In genomic region chr22:30547188-30547587, GRCh38 we compare ENCODE assay signal across 35 cellular contexts. TPM values are rescaled to one million over a fixed set of nuclear protein-coding genes. Genes with fewer than 3 reads are reported as not detected.
"Had no signal": no experiment of that assay in that cellular context is flagged by ENCODE, and none has a peak within 500 bp of the region (broad histone marks: within the 10 kb centered on the region; RNA-seq: fewer than 3 reads in every experiment).

No MANE protein-coding gene starts in this region.

- H3K36me3 ChIP-seq: brain microvascular endothelial cell, gastroesophageal sphincter, ovary, prostate gland, sigmoid colon, thoracic aorta had no signal

- H3K4me3 ChIP-seq: gastroesophageal sphincter, ovary, prostate gland, sigmoid colon, thoracic aorta had no signal

- H3K27ac ChIP-seq: brain microvascular endothelial cell, gastroesophageal sphincter, ovary, prostate gland, sigmoid colon, thoracic aorta had no signal

- H3K4me3 Mint-ChIP-seq: activated CD4-positive, alpha-beta memory T cell treated with anti-CD3 and anti-CD28 coated beads, Interleukin-2, amount 10 ng/mL, durations not matched to agents 7 days and 5 days; activated CD4-positive, alpha-beta T cell treated with anti-CD3 and anti-CD28 coated beads, Interleukin-2, amount 10 ng/mL, durations not matched to agents 7 days and 5 days; activated T-cell treated with anti-CD3 and anti-CD28 coated beads, Interleukin-2, amount 50 U/mL, for 24 hours; effector memory CD8-positive, alpha-beta T cell; stimulated activated effector memory CD8-positive, alpha-beta T cell treated with anti-CD3 and anti-CD28 coated beads, Interleukin-12 subunit alpha, Interleukin-12 subunit beta, amount 100 ng/mL, for 72 hours; stimulated activated naive CD8-positive, alpha-beta T cell treated with anti-CD3 and anti-CD28 coated beads, Interleukin-15, Interleukin-2, amounts not matched to agents 100 ng/mL and 50 ng/mL, for 24 hours had no signal

- H3K27ac Mint-ChIP-seq: activated CD4-positive, alpha-beta memory T cell treated with anti-CD3 and anti-CD28 coated beads, Interleukin-2, amount 10 ng/mL, durations not matched to agents 7 days and 5 days; activated CD4-positive, alpha-beta T cell treated with anti-CD3 and anti-CD28 coated beads, Interleukin-2, amount 10 ng/mL, durations not matched to agents 7 days and 5 days; activated T-cell treated with anti-CD3 and anti-CD28 coated beads, Interleukin-2, amount 50 U/mL, for 24 hours; effector memory CD8-positive, alpha-beta T cell; nephron; stimulated activated effector memory CD8-positive, alpha-beta T cell treated with anti-CD3 and anti-CD28 coated beads, Interleukin-12 subunit alpha, Interleukin-12 subunit beta, amount 100 ng/mL, for 72 hours; stimulated activated naive CD8-positive, alpha-beta T cell treated with anti-CD3 and anti-CD28 coated beads, Interleukin-15, Interleukin-2, amounts not matched to agents 100 ng/mL and 50 ng/mL, for 24 hours had no signal

- ATAC-seq: effector memory CD8-positive, alpha-beta T cell; gastroesophageal sphincter; left colon; stimulated activated effector memory CD8-positive, alpha-beta T cell treated with anti-CD3 and anti-CD28 coated beads, Interleukin-12 subunit alpha, Interleukin-12 subunit beta, amount 100 ng/mL, for 72 hours had no signal

- H3K27me3 ChIP-seq: ovary had no signal

- H3K4me1 ChIP-seq: prostate gland had no signal

- H3K36me3 Mint-ChIP-seq: stimulated activated effector memory CD8-positive, alpha-beta T cell treated with anti-CD3 and anti-CD28 coated beads, Interleukin-12 subunit alpha, Interleukin-12 subunit beta, amount 100 ng/mL, for 72 hours had no signal

- H3K9me3 Mint-ChIP-seq: activated CD4-positive, alpha-beta memory T cell treated with anti-CD3 and anti-CD28 coated beads, Interleukin-2, amount 10 ng/mL, durations not matched to agents 7 days and 5 days; activated CD4-positive, alpha-beta T cell treated with anti-CD3 and anti-CD28 coated beads, Interleukin-2, amount 10 ng/mL, durations not matched to agents 7 days and 5 days; activated T-cell treated with anti-CD3 and anti-CD28 coated beads, Interleukin-2, amount 50 U/mL, for 24 hours; effector memory CD8-positive, alpha-beta T cell; nephron; stimulated activated effector memory CD8-positive, alpha-beta T cell treated with anti-CD3 and anti-CD28 coated beads, Interleukin-12 subunit alpha, Interleukin-12 subunit beta, amount 100 ng/mL, for 72 hours; stimulated activated naive CD8-positive, alpha-beta T cell treated with anti-CD3 and anti-CD28 coated beads, Interleukin-15, Interleukin-2, amounts not matched to agents 100 ng/mL and 50 ng/mL, for 24 hours had no signal

- FAIRE-seq: astrocyte, keratinocyte, small intestine, urothelium cell line had no signal

- DNase-seq: activated CD4-positive, alpha-beta memory T cell treated with anti-CD3 and anti-CD28 coated beads, Interleukin-2, amount 10 ng/mL, durations not matched to agents 7 days and 5 days; activated CD4-positive, alpha-beta T cell treated with anti-CD3 and anti-CD28 coated beads, Interleukin-2, amount 10 ng/mL, durations not matched to agents 7 days and 5 days; activated CD4-positive, CD25-positive, alpha-beta regulatory T cell treated with anti-CD3 and anti-CD28 coated beads, Interleukin-2, amount 50 U/mL, for 72 hours; activated CD8-positive, alpha-beta memory T cell treated with anti-CD3 and anti-CD28 coated beads, Interleukin-2, amount 50 U/mL, for 48 hours; activated gamma-delta T cell treated with Interleukin-2 at 50 U/mL for 16 hours; activated naive CD4-positive, alpha-beta T cell treated with anti-CD3 and anti-CD28 coated beads, Interleukin-2, amount 50 U/mL, for 16 hours; activated T-cell treated with anti-CD3 and anti-CD28 coated beads, Interleukin-2, amount 50 U/mL, for 24 hours; amniotic stem cell; brain microvascular endothelial cell; caudate nucleus; cortex of kidney; effector memory CD8-positive, alpha-beta T cell; erythroblast; head of caudate nucleus; hippocampal formation; left colon; mammary epithelial cell; ovary; retina; sigmoid colon; small intestine; stimulated activated CD4-positive, alpha-beta T cell treated with anti-CD3 and anti-CD28 coated beads, Interleukin-4, amount 100 ng/mL, for 24 hours; T-helper 2 cell had no signal

- H3K9me3 ChIP-seq: gastroesophageal sphincter, ovary, prostate gland, sigmoid colon, thoracic aorta had no signal

- H3K4me1 Mint-ChIP-seq: nephron; stimulated activated effector memory CD8-positive, alpha-beta T cell treated with anti-CD3 and anti-CD28 coated beads, Interleukin-12 subunit alpha, Interleukin-12 subunit beta, amount 100 ng/mL, for 72 hours had no signal

RNA-seq across cellular contexts. Expression of gene SEC14L6, which starts 0.6 kb away (rescaled TPM):
- total RNA-seq: activated CD4-positive, alpha-beta memory T cell treated with anti-CD3 and anti-CD28 coated beads, Interleukin-2, amount 10 ng/mL, durations not matched to agents 7 days and 5 days; activated CD4-positive, alpha-beta T cell treated with anti-CD3 and anti-CD28 coated beads, Interleukin-2, amount 10 ng/mL, durations not matched to agents 7 days and 5 days; fibroblast of villous mesenchyme had no signal
- polyA plus RNA-seq: keratinocyte had no signal

RNA-seq across cellular contexts. Expression of gene GAL3ST1, which starts 27.3 kb away (rescaled TPM):
- total RNA-seq: activated CD4-positive, alpha-beta memory T cell treated with anti-CD3 and anti-CD28 coated beads, Interleukin-2, amount 10 ng/mL, durations not matched to agents 7 days and 5 days; activated CD4-positive, alpha-beta T cell treated with anti-CD3 and anti-CD28 coated beads, Interleukin-2, amount 10 ng/mL, durations not matched to agents 7 days and 5 days; fibroblast of villous mesenchyme; mammary epithelial cell had no signal
- polyA plus RNA-seq: keratinocyte, mammary epithelial cell had no signal

RNA-seq across cellular contexts. Expression of gene SEC14L4, which starts 41.7 kb away (rescaled TPM):
- total RNA-seq: activated CD4-positive, alpha-beta memory T cell treated with anti-CD3 and anti-CD28 coated beads, Interleukin-2, amount 10 ng/mL, durations not matched to agents 7 days and 5 days; activated CD4-positive, alpha-beta T cell treated with anti-CD3 and anti-CD28 coated beads, Interleukin-2, amount 10 ng/mL, durations not matched to agents 7 days and 5 days; astrocyte; chondrocyte; gastroesophageal sphincter; left colon; mammary epithelial cell; sigmoid colon; subcutaneous adipose tissue; thoracic aorta had no signal
